35 cellular contexts compared by ENCODE assay signal in the genomic region with DNA sequence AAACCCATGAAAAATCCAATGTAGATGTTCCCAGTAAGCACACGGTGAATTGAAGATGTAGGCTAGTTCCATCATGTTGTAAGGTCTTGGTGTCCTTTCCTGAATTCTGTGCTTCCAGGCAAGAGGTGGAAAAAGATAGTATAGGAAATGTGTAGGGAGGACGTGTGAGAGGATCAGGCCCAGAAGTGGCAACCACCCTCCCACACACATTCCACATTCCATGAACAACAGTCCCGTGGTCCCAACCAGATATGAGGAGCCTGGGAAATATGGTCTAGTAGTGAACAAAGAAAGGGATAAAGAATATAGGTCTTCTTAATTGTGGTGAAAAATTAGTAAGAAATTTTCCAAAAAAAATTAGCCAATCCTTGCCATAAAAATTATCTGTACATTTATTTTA.
"Had no signal": no experiment of that assay in that cellular context is flagged by ENCODE, and none has a peak within 500 bp of the region (broad histone marks: within the 10 kb centered on the region; RNA-seq: fewer than 3 reads in every experiment).

No MANE protein-coding gene starts in this region.

- ATAC-seq: activated CD4-positive, alpha-beta T cell treated with anti-CD3 and anti-CD28 coated beads for 36 hours; activated CD8-positive, alpha-beta memory T cell treated with anti-CD3 and anti-CD28 coated beads, Interleukin-2, amount 10 ng/mL, durations not matched to agents 7 days and 5 days; activated CD8-positive, alpha-beta T cell treated with anti-CD3 and anti-CD28 coated beads, Interleukin-2, amount 10 ng/mL, durations not matched to agents 7 days and 5 days; activated naive CD8-positive, alpha-beta T cell treated with anti-CD3 and anti-CD28 coated beads, Interleukin-2, amount 50 U/mL, for 24 hours; T-helper 17 cell had no signal

- H3K27me3 Mint-ChIP-seq: activated CD4-positive, alpha-beta memory T cell treated with anti-CD3 and anti-CD28 coated beads for 36 hours; activated CD4-positive, alpha-beta T cell treated with anti-CD3 and anti-CD28 coated beads for 36 hours; activated CD4-positive, alpha-beta T cell treated with anti-CD3 and anti-CD28 coated beads, Interleukin-2, amount 10 ng/mL, durations not matched to agents 24 days and 14 days; activated CD8-positive, alpha-beta memory T cell treated with anti-CD3 and anti-CD28 coated beads, Interleukin-2, amount 10 ng/mL, durations not matched to agents 7 days and 5 days; activated naive CD4-positive, alpha-beta T cell treated with anti-CD3 and anti-CD28 coated beads, Interleukin-2, amount 50 U/mL, for 24 hours; activated naive CD8-positive, alpha-beta T cell treated with anti-CD3 and anti-CD28 coated beads for 36 hours; activated naive CD8-positive, alpha-beta T cell treated with anti-CD3 and anti-CD28 coated beads, Interleukin-2, amount 50 U/mL, for 24 hours; T-helper 17 cell had no signal

- H3K9me3 ChIP-seq: adrenal gland, ascending aorta, esophagus squamous epithelium had no signal

- H3K4me3 Mint-ChIP-seq: activated CD4-positive, alpha-beta memory T cell treated with anti-CD3 and anti-CD28 coated beads for 36 hours; activated CD4-positive, alpha-beta T cell treated with anti-CD3 and anti-CD28 coated beads for 36 hours; activated CD4-positive, alpha-beta T cell treated with anti-CD3 and anti-CD28 coated beads, Interleukin-2, amount 10 ng/mL, durations not matched to agents 24 days and 14 days; activated CD8-positive, alpha-beta memory T cell treated with anti-CD3 and anti-CD28 coated beads, Interleukin-2, amount 10 ng/mL, durations not matched to agents 7 days and 5 days; activated CD8-positive, alpha-beta T cell treated with anti-CD3 and anti-CD28 coated beads, Interleukin-2, amount 10 ng/mL, durations not matched to agents 7 days and 5 days; activated naive CD4-positive, alpha-beta T cell treated with anti-CD3 and anti-CD28 coated beads for 36 hours; activated naive CD4-positive, alpha-beta T cell treated with anti-CD3 and anti-CD28 coated beads, Interleukin-2, amount 50 U/mL, for 24 hours; activated naive CD8-positive, alpha-beta T cell treated with anti-CD3 and anti-CD28 coated beads for 36 hours; activated naive CD8-positive, alpha-beta T cell treated with anti-CD3 and anti-CD28 coated beads, Interleukin-2, amount 50 U/mL, for 24 hours; activated T-helper 1 cell treated with anti-CD3 and anti-CD28 coated beads, Interleukin-12 subunit alpha, Interleukin-12 subunit beta, Interleukin-2, Interleukin-4 antibody, amounts not matched to agents 30 ng/mL and 10 ng/mL and 1 ng/mL, durations not matched to agents 14 hours and 24 hours and 36 hours; T-helper 17 cell; T-helper 2 cell treated with Interferon-gamma antibody and Interleukin-4, amounts not matched to agents 5 μg/mL and 100 μg/mL, for 36 hours had no signal

- H3K27me3 ChIP-seq: adrenal gland, ascending aorta, esophagus squamous epithelium had no signal

- H3K27ac ChIP-seq: adrenal gland, ascending aorta, epithelial cell of prostate, esophagus squamous epithelium had no signal

- H3K4me1 Mint-ChIP-seq: activated CD4-positive, alpha-beta T cell treated with anti-CD3 and anti-CD28 coated beads for 36 hours; activated CD4-positive, alpha-beta T cell treated with anti-CD3 and anti-CD28 coated beads, Interleukin-2, amount 10 ng/mL, durations not matched to agents 24 days and 14 days; activated CD8-positive, alpha-beta memory T cell treated with anti-CD3 and anti-CD28 coated beads, Interleukin-2, amount 10 ng/mL, durations not matched to agents 7 days and 5 days; activated naive CD4-positive, alpha-beta T cell treated with anti-CD3 and anti-CD28 coated beads, Interleukin-2, amount 50 U/mL, for 24 hours; activated naive CD8-positive, alpha-beta T cell treated with anti-CD3 and anti-CD28 coated beads for 36 hours; activated naive CD8-positive, alpha-beta T cell treated with anti-CD3 and anti-CD28 coated beads, Interleukin-2, amount 50 U/mL, for 24 hours; T-helper 17 cell had no signal

- H3K36me3 Mint-ChIP-seq: activated CD4-positive, alpha-beta memory T cell treated with anti-CD3 and anti-CD28 coated beads for 36 hours; activated CD8-positive, alpha-beta memory T cell treated with anti-CD3 and anti-CD28 coated beads, Interleukin-2, amount 10 ng/mL, durations not matched to agents 7 days and 5 days; activated naive CD4-positive, alpha-beta T cell treated with anti-CD3 and anti-CD28 coated beads, Interleukin-2, amount 50 U/mL, for 24 hours; activated naive CD8-positive, alpha-beta T cell treated with anti-CD3 and anti-CD28 coated beads for 36 hours had no signal

- H3K9me3 Mint-ChIP-seq: activated CD4-positive, alpha-beta T cell treated with anti-CD3 and anti-CD28 coated beads, Interleukin-2, amount 10 ng/mL, durations not matched to agents 24 days and 14 days; activated naive CD4-positive, alpha-beta T cell treated with anti-CD3 and anti-CD28 coated beads for 36 hours; activated naive CD4-positive, alpha-beta T cell treated with anti-CD3 and anti-CD28 coated beads, Interleukin-2, amount 50 U/mL, for 24 hours; activated naive CD8-positive, alpha-beta T cell treated with anti-CD3 and anti-CD28 coated beads for 36 hours; activated naive CD8-positive, alpha-beta T cell treated with anti-CD3 and anti-CD28 coated beads, Interleukin-2, amount 50 U/mL, for 24 hours; activated T-helper 1 cell treated with anti-CD3 and anti-CD28 coated beads, Interleukin-12 subunit alpha, Interleukin-12 subunit beta, Interleukin-2, Interleukin-4 antibody, amounts not matched to agents 30 ng/mL and 10 ng/mL and 1 ng/mL, durations not matched to agents 14 hours and 24 hours and 36 hours had no signal

- H3K27ac Mint-ChIP-seq: activated CD4-positive, alpha-beta memory T cell treated with anti-CD3 and anti-CD28 coated beads for 36 hours; activated CD4-positive, alpha-beta T cell treated with anti-CD3 and anti-CD28 coated beads for 36 hours; activated CD4-positive, alpha-beta T cell treated with anti-CD3 and anti-CD28 coated beads, Interleukin-2, amount 10 ng/mL, durations not matched to agents 24 days and 14 days; activated CD8-positive, alpha-beta memory T cell treated with anti-CD3 and anti-CD28 coated beads, Interleukin-2, amount 10 ng/mL, durations not matched to agents 7 days and 5 days; activated CD8-positive, alpha-beta T cell treated with anti-CD3 and anti-CD28 coated beads, Interleukin-2, amount 10 ng/mL, durations not matched to agents 7 days and 5 days; activated naive CD4-positive, alpha-beta T cell treated with anti-CD3 and anti-CD28 coated beads for 36 hours; activated naive CD4-positive, alpha-beta T cell treated with anti-CD3 and anti-CD28 coated beads, Interleukin-2, amount 50 U/mL, for 24 hours; activated naive CD8-positive, alpha-beta T cell treated with anti-CD3 and anti-CD28 coated beads for 36 hours; activated naive CD8-positive, alpha-beta T cell treated with anti-CD3 and anti-CD28 coated beads, Interleukin-2, amount 50 U/mL, for 24 hours; activated T-helper 1 cell treated with anti-CD3 and anti-CD28 coated beads, Interleukin-12 subunit alpha, Interleukin-12 subunit beta, Interleukin-2, Interleukin-4 antibody, amounts not matched to agents 30 ng/mL and 10 ng/mL and 1 ng/mL, durations not matched to agents 14 hours and 24 hours and 36 hours; activated T-helper 2 cell treated with anti-CD3 and anti-CD28 coated beads, Interferon-gamma antibody, Interleukin-2, Interleukin-4, amounts not matched to agents 10 μg/mL and 5 μg/mL and 100 μg/mL, durations not matched to agents 14 hours and 24 hours and 36 hours; T-helper 17 cell; T-helper 2 cell treated with Interferon-gamma antibody and Interleukin-4, amounts not matched to agents 5 μg/mL and 100 μg/mL, for 36 hours had no signal

- FAIRE-seq: colon, endometrium, endothelial cell of umbilical vein, frontal cortex had no signal

- H3K36me3 ChIP-seq: adrenal gland, ascending aorta, esophagus squamous epithelium had no signal

- H3K4me3 ChIP-seq: adrenal gland, ascending aorta, esophagus squamous epithelium had no signal

- DNase-seq: activated CD4-positive, alpha-beta memory T cell treated with anti-CD3 and anti-CD28 coated beads for 36 hours; activated CD4-positive, alpha-beta T cell treated with anti-CD3 and anti-CD28 coated beads for 36 hours; activated CD4-positive, alpha-beta T cell treated with anti-CD3 and anti-CD28 coated beads, Interleukin-2, amount 10 ng/mL, durations not matched to agents 24 days and 14 days; activated CD4-positive, CD25-positive, alpha-beta regulatory T cell; activated CD4-positive, CD25-positive, alpha-beta regulatory T cell treated with anti-CD3 and anti-CD28 coated beads, Interleukin-2, amount 50 U/mL, for 72 hours; activated CD8-positive, alpha-beta memory T cell treated with anti-CD3 and anti-CD28 coated beads, Interleukin-2, amount 10 ng/mL, durations not matched to agents 7 days and 5 days; activated CD8-positive, alpha-beta memory T cell treated with anti-CD3 and anti-CD28 coated beads, Interleukin-2, amount 50 U/mL, for 4 hours; activated CD8-positive, alpha-beta T cell treated with anti-CD3 and anti-CD28 coated beads, Interleukin-2, amount 10 ng/mL, durations not matched to agents 7 days and 5 days; activated effector memory CD4-positive, alpha-beta T cell treated with anti-CD3 and anti-CD28 coated beads, Interleukin-2, amount 50 U/mL, for 16 hours; activated naive CD4-positive, alpha-beta T cell treated with anti-CD3 and anti-CD28 coated beads for 36 hours; activated naive CD8-positive, alpha-beta T cell treated with anti-CD3 and anti-CD28 coated beads for 36 hours; activated naive CD8-positive, alpha-beta T cell treated with anti-CD3 and anti-CD28 coated beads, Interleukin-2, amount 50 U/mL, for 24 hours; activated T-cell treated with anti-CD3 and anti-CD28 coated beads, Interleukin-2, amount 50 U/mL, for 1 hour; activated T-cell treated with anti-CD3 and anti-CD28 coated beads, Interleukin-2, amount 50 U/mL, for 48 hours; adrenal gland; caudate nucleus; cortex of kidney; dermis blood vessel endothelial cell; effector CD4-positive, alpha-beta T cell; esophagus squamous epithelium; foreskin fibroblast; head of caudate nucleus; T-helper 1 cell; T-helper 17 cell; T1000 had no signal

- H3K4me1 ChIP-seq: adrenal gland, ascending aorta, esophagus squamous epithelium had no signal
